ENCODE assay signal across 1 cellular context in genomic region chr22:42856179-42856864, GRCh38.
TF ChIP-seq lines count a peak whose summit lies in the region.

No MANE protein-coding gene starts in this region.

TF ChIP-seq in HEK293, 187 proteins besides CTCF, POLR2A, EP300 and RAD21 (continued from another document and continues in another):
- TF ChIP-seq PRDM6 (tag by site-specific recombination; IDR thresholded peaks at IDR 0.05) (no peak), GFI1B (tag by site-specific recombination; IDR thresholded peaks at IDR 0.05) (no peak), SETDB1 (IDR thresholded peaks at IDR 0.05; ENCODE audit: insufficient read length, low read length) (no peak), PRDM1 (tag by site-specific recombination; IDR thresholded peaks at IDR 0.05) (peak; percentile 90), ZNF488 (tag by site-specific recombination; IDR thresholded peaks at IDR 0.05) (no peak), ZBTB48 (tag by site-specific recombination; IDR thresholded peaks at IDR 0.05) (0 out of 2 replicates have a peak, but pooled peaks have one; percentile 26), ZNF2 (tag by site-specific recombination; IDR thresholded peaks at IDR 0.05) (0 out of 2 replicates have a peak, but pooled peaks have one; percentile 36), ZNF629 (tag by site-specific recombination; IDR thresholded peaks at IDR 0.05) (no peak), ZNF639 (tag by site-specific recombination; IDR thresholded peaks at IDR 0.05) (no peak), PATZ1 (tag by site-specific recombination; IDR thresholded peaks at IDR 0.05) (no peak), ZNF274 (IDR thresholded peaks at IDR 0.05; ENCODE audit: low read length) (no peak), ZNF274 (tag by site-specific recombination; IDR thresholded peaks at IDR 0.05; ENCODE audit: borderline replicate concordance) (no peak), ZNF549 (tag by site-specific recombination; IDR thresholded peaks at IDR 0.05) (no peak), ZNF24 (tag by site-specific recombination; IDR thresholded peaks at IDR 0.05) (no peak), ZNF138 (tag by site-specific recombination; IDR thresholded peaks at IDR 0.05; ENCODE audit: borderline replicate concordance) (no peak), ZNF354C (tag by site-specific recombination; IDR thresholded peaks at IDR 0.05; ENCODE audit: borderline replicate concordance, low read depth) (no peak), ZNF311 (tag by site-specific recombination; IDR thresholded peaks at IDR 0.05; ENCODE audit: borderline replicate concordance) (no peak), ZNF580 (tag by site-specific recombination; IDR thresholded peaks at IDR 0.05) (no peak), ZBTB6 (tag by site-specific recombination; IDR thresholded peaks at IDR 0.05) (0 out of 2 replicates have a peak, but pooled peaks have one; percentile 15), ZFP69B (tag by site-specific recombination; IDR thresholded peaks at IDR 0.05) (no peak), OSR2 (tag by site-specific recombination; IDR thresholded peaks at IDR 0.05) (no peak), ZNF404 (tag by site-specific recombination; IDR thresholded peaks at IDR 0.05) (no peak), ZNF335 (tag by site-specific recombination; conservative IDR thresholded peaks at IDR 0.05) (peak; percentile 73), ZIC2 (tag by site-specific recombination; IDR thresholded peaks at IDR 0.05) (peak; percentile 47; the same call in 1 of the 2 replicates), KLF7 (tag by site-specific recombination; IDR thresholded peaks at IDR 0.05; ENCODE audit: borderline replicate concordance) (no peak), SCRT2 (tag by site-specific recombination; IDR thresholded peaks at IDR 0.05) (no peak), ZNF140 (tag by site-specific recombination; IDR thresholded peaks at IDR 0.05) (no peak), PRDM4 (tag by site-specific recombination; IDR thresholded peaks at IDR 0.05) (peak; percentile 32; the same call in 1 of the 2 replicates), ZNF596 (tag by site-specific recombination; IDR thresholded peaks at IDR 0.05) (no peak), SP3 (tag by site-specific recombination; IDR thresholded peaks at IDR 0.05) (no peak), ZNF701 (tag by site-specific recombination; IDR thresholded peaks at IDR 0.05) (no peak), ZBTB26 (tag by site-specific recombination; optimal IDR thresholded peaks at IDR 0.05) (peak; percentile 45), ZNF692 (tag by site-specific recombination; IDR thresholded peaks at IDR 0.05) (no peak), YY2 (tag by site-specific recombination; IDR thresholded peaks at IDR 0.05) (no peak), PBX3 (CRISPR knock-in tag; IDR thresholded peaks at IDR 0.05) (0 out of 2 replicates have a peak, but pooled peaks have one; percentile 12), ZNF341 (tag by site-specific recombination; IDR thresholded peaks at IDR 0.05; ENCODE audit: low read depth) (peak; percentile 62), KLF10 (tag by site-specific recombination; IDR thresholded peaks at IDR 0.05) (no peak), ZNF623 (tag by site-specific recombination; IDR thresholded peaks at IDR 0.05) (no peak), PRDM2 (tag by site-specific recombination; IDR thresholded peaks at IDR 0.05; ENCODE audit: borderline replicate concordance) (no peak), ZNF530 (tag by site-specific recombination; IDR thresholded peaks at IDR 0.05; ENCODE audit: low read depth) (no peak), ZFHX2 (tag by site-specific recombination; conservative IDR thresholded peaks at IDR 0.05) (peak; percentile 53), ZNF221 (tag by site-specific recombination; IDR thresholded peaks at IDR 0.05; ENCODE audit: borderline replicate concordance) (no peak), ZBTB20 (tag by site-specific recombination; IDR thresholded peaks at IDR 0.05) (peak; percentile 41)
